Comparison of ENCODE assay signal across 8 cellular contexts in genomic region chr10:23362879-23363787, GRCh38. TPM values are rescaled to one million over a fixed set of nuclear protein-coding genes. Genes with fewer than 3 reads are reported as not detected.
DNase-seq lines count a peak whose midpoint lies in the region; ATAC-seq and TF ChIP-seq lines count a peak whose summit lies in the region.

No MANE protein-coding gene starts in this region.

- no peaks in the 10 kb centered on the region for H3K4me1 ChIP-seq in mucosa of descending colon (ENCODE audit: low read depth)

- ATAC-seq in GM18868 (IDR thresholded peaks at IDR 0.05; ENCODE audit: unreplicated experiment) (peak; percentile 52), HG02623 (IDR thresholded peaks at IDR 0.05; ENCODE audit: unreplicated experiment) (peak; percentile 43), mucosa of descending colon (peak; percentile 50), Right ventricle myocardium inferior (no peak)

- TF ChIP-seq CTCF in mucosa of descending colon (IDR thresholded peaks at IDR 0.05) (no peak), osteocyte (IDR thresholded peaks at IDR 0.05) (no peak)

- H3K4me3 Mint-ChIP-seq in T-helper 1 cell treated with Interleukin-12 subunit alpha and Interleukin-12 subunit beta and Interleukin-4 antibody, amounts not matched to agents 30 μg/mL and 1 μg/mL, for 36 hours: peak overlapping the region; percentile 82
- H3K4me3 Mint-ChIP-seq in osteocyte (ENCODE audit: unreplicated experiment): no peak overlapping the region

- H3K36me3 ChIP-seq in mucosa of descending colon (ENCODE audit: low read depth): no peaks in the 10 kb centered on the region

- H3K27ac Mint-ChIP-seq in T-helper 1 cell treated with Interleukin-12 subunit alpha and Interleukin-12 subunit beta and Interleukin-4 antibody, amounts not matched to agents 30 μg/mL and 1 μg/mL, for 36 hours: peak overlapping the region; percentile 97
- no peak overlapping the region for H3K27ac Mint-ChIP-seq in osteocyte (ENCODE audit: unreplicated experiment)

- no peaks in the 10 kb centered on the region for H3K9me3 ChIP-seq in mucosa of descending colon

- H3K4me3 ChIP-seq in mucosa of descending colon: no peak overlapping the region

- H3K27me3 Mint-ChIP-seq in T-helper 1 cell treated with Interleukin-12 subunit alpha and Interleukin-12 subunit beta and Interleukin-4 antibody, amounts not matched to agents 30 μg/mL and 1 μg/mL, for 36 hours (ENCODE audit: low read depth): no peaks in the 10 kb centered on the region
- H3K27me3 Mint-ChIP-seq in osteocyte (ENCODE audit: unreplicated experiment): peaks cover 3% of the 10 kb centered on the region

- intact Hi-C loops in mucosa of descending colon (cut with DNase I, micrococcal nuclease): no loop called here
- intact Hi-C loops in Right ventricle myocardium inferior (cut with DNase I): no loop called here

- H3K4me1 Mint-ChIP-seq in T-helper 1 cell treated with Interleukin-12 subunit alpha and Interleukin-12 subunit beta and Interleukin-4 antibody, amounts not matched to agents 30 μg/mL and 1 μg/mL, for 36 hours (ENCODE audit: low read depth): peaks cover 50% of the 10 kb centered on the region
- no peaks in the 10 kb centered on the region for H3K4me1 Mint-ChIP-seq in osteocyte (ENCODE audit: unreplicated experiment)

- DNase-seq in mucosa of descending colon: no peak
- no peak for DNase-seq in Right ventricle myocardium inferior (ENCODE audit: missing footprints)
- no peak for DNase-seq in NCI-H146 (lab: John Stamatoyannopoulos, UW)
- no peak for DNase-seq in osteocyte (ENCODE audit: extremely low spot score, unreplicated experiment)
- DNase-seq in NCI-H128 (lab: John Stamatoyannopoulos, UW; ENCODE audit: unreplicated experiment): no peak

- H3K36me3 Mint-ChIP-seq in T-helper 1 cell treated with Interleukin-12 subunit alpha and Interleukin-12 subunit beta and Interleukin-4 antibody, amounts not matched to agents 30 μg/mL and 1 μg/mL, for 36 hours (ENCODE audit: low read depth): peaks cover 8% of the 10 kb centered on the region
- no peaks in the 10 kb centered on the region for H3K36me3 Mint-ChIP-seq in osteocyte (ENCODE audit: unreplicated experiment)

- no peaks in the 10 kb centered on the region for H3K9me3 Mint-ChIP-seq in T-helper 1 cell treated with Interleukin-12 subunit alpha and Interleukin-12 subunit beta and Interleukin-4 antibody, amounts not matched to agents 30 μg/mL and 1 μg/mL, for 36 hours
- no peaks in the 10 kb centered on the region for H3K9me3 Mint-ChIP-seq in osteocyte (ENCODE audit: unreplicated experiment)

RNA-seq across cellular contexts. Expression of gene C10orf67, which starts 18.5 kb away (rescaled TPM):
- not detected for total RNA-seq in mucosa of descending colon
- 0.51 TPM for total RNA-seq in Right ventricle myocardium inferior
- not detected in 2 replicates for total RNA-seq in osteocyte
